In genomic region chr3:138800248-138800647, GRCh38 we compare ENCODE assay signal across 17 cellular contexts. TPM values are rescaled to one million over a fixed set of nuclear protein-coding genes. Genes with fewer than 3 reads are reported as not detected.
A peak's percentile ranks its signal among the peaks of the same experiment; 100 is the strongest.
DNase-seq lines count a peak whose midpoint lies in the region; ATAC-seq and TF ChIP-seq lines count a peak whose summit lies in the region.
"Had no signal": no experiment of that assay in that cellular context is flagged by ENCODE, and none has a peak within 500 bp of the region (broad histone marks: within the 10 kb centered on the region; RNA-seq: fewer than 3 reads in every experiment).

No MANE protein-coding gene starts in this region.

- peaks cover 45% of the 10 kb centered on the region for H3K4me1 Mint-ChIP-seq in CD4-positive, alpha-beta T cell (ENCODE audit: low read depth)

- H3K4me3 ChIP-seq in gastroesophageal sphincter (no peak overlapping the region), neutrophil (ENCODE audit: low read depth in 1 of 2, low read length in 1 of 2) (no peak overlapping the region)
- H3K4me3 ChIP-seq: A549, HAP-1 had no signal

- intact Hi-C loops in CD4-positive, alpha-beta T cell (cut with DNase I, micrococcal nuclease), result no loop called here

- no peak overlapping the region for H3K27ac ChIP-seq in CD4-positive, alpha-beta T cell (ENCODE audit: low read depth, low read length)
- H3K27ac ChIP-seq in gastroesophageal sphincter (peak overlapping the region; percentile 26 to 79 (median 62)), neutrophil (peak overlapping the region; percentile 35)
- H3K27ac ChIP-seq: A549, C4-2B had no signal

- no peaks in the 10 kb centered on the region for H3K27me3 ChIP-seq in CD4-positive, alpha-beta T cell (ENCODE audit: control insufficient read depth, insufficient read depth, low read length)
- H3K27me3 ChIP-seq in gastroesophageal sphincter (no peaks in the 10 kb centered on the region), neutrophil (no peaks in the 10 kb centered on the region)
- H3K27me3 ChIP-seq: BE2C had no signal

- no peak for DNase-seq in CD4-positive, alpha-beta T cell
- DNase-seq in MV-4-11 (lab: John Stamatoyannopoulos, UW), result peak; percentile 26
- no peak for DNase-seq in GM10266 (ENCODE audit: extremely low spot score)
- no peak for DNase-seq in iPS-NIHi7 (ENCODE audit: extremely low spot score)
- DNase-seq: BE2C; CD8-positive, alpha-beta T cell; COR-L47; DMS153; DMS79 treated with DMSO at 0.1 percent for 48 hours; EL had no signal

- CTCF ChIA-PET in CD4-positive, alpha-beta T cell (lab: Charles Lee), result no interaction called here

- no peaks in the 10 kb centered on the region for H3K9me3 ChIP-seq in CD4-positive, alpha-beta T cell (ENCODE audit: control insufficient read depth, low read length)
- no peaks in the 10 kb centered on the region for H3K9me3 ChIP-seq in gastroesophageal sphincter
- no peaks in the 10 kb centered on the region for H3K9me3 ChIP-seq in neutrophil
- H3K9me3 ChIP-seq: A549, BE2C, HAP-1 had no signal

- no peak for TF ChIP-seq EP300 in gastroesophageal sphincter (IDR thresholded peaks at IDR 0.05)

- H3K27ac Mint-ChIP-seq in CD4-positive, alpha-beta T cell, result peak overlapping the region; percentile 1
- H3K27ac Mint-ChIP-seq: CD8-positive, alpha-beta T cell had no signal

- POLR2A ChIA-PET in CD4-positive, alpha-beta T cell (lab: Charles Lee), result no interaction called here

- no peak for ATAC-seq in CD4-positive, alpha-beta T cell (ENCODE audit: poor library complexity)
- ATAC-seq in gastroesophageal sphincter (peak; percentile 19), GM19351 (IDR thresholded peaks at IDR 0.05; ENCODE audit: unreplicated experiment) (no peak)
- ATAC-seq: A549; CD8-positive, alpha-beta T cell; HepG2 had no signal

- H3K36me3 ChIP-seq in gastroesophageal sphincter, result no peaks in the 10 kb centered on the region
- no peaks in the 10 kb centered on the region for H3K36me3 ChIP-seq in neutrophil
- H3K36me3 ChIP-seq: BE2C, HAP-1 had no signal

- 86% methylated on average over 2 of the region's 2 CpGs; no CpG with 5 or more reads in 1 of the 2 donors for WGBS in gastroesophageal sphincter (ENCODE audit: low coverage in 1 of 2), 2 donors

- H3K4me3 Mint-ChIP-seq in CD4-positive, alpha-beta T cell, result no peak overlapping the region
- H3K4me3 Mint-ChIP-seq: CD8-positive, alpha-beta T cell had no signal

- TF ChIP-seq POLR2A in gastroesophageal sphincter (IDR thresholded peaks at IDR 0.05), result no peak

- H3K27me3 Mint-ChIP-seq in CD4-positive, alpha-beta T cell, result no peaks in the 10 kb centered on the region

- TF ChIP-seq CTCF in CD4-positive, alpha-beta T cell (IDR thresholded peaks at IDR 0.05), result no peak
- TF ChIP-seq CTCF in gastroesophageal sphincter (IDR thresholded peaks at IDR 0.05) (no peak), neutrophil (IDR thresholded peaks at IDR 0.05) (no peak), GM10266 (IDR thresholded peaks at IDR 0.05; ENCODE audit: control insufficient read depth, insufficient read depth, low read depth, missing control alignments) (no peak)

- H3K9me3 Mint-ChIP-seq in CD4-positive, alpha-beta T cell, result no peaks in the 10 kb centered on the region
- H3K9me3 Mint-ChIP-seq: CD8-positive, alpha-beta T cell had no signal

- peaks cover 25% of the 10 kb centered on the region for H3K36me3 Mint-ChIP-seq in CD4-positive, alpha-beta T cell (ENCODE audit: low read depth)

- H3K4me1 ChIP-seq in gastroesophageal sphincter (peaks cover 0 to 34% (median 0%) of the 10 kb centered on the region in 3 donors), neutrophil (ENCODE audit: control insufficient read depth in 1 of 2, insufficient read depth in 1 of 2, low read depth in 1 of 2, low read length in 1 of 2) (peaks cover 0 to 3% of the 10 kb centered on the region in 2 experiments)
- H3K4me1 ChIP-seq: A549, BE2C had no signal

RNA-seq across cellular contexts. Expression of gene PIK3CB, which starts 34.5 kb away (rescaled TPM):
- 10 to 100 TPM; 23.0 to 26.4 TPM for total RNA-seq in CD4-positive, alpha-beta T cell
- total RNA-seq in gastroesophageal sphincter, result 10 to 100 TPM; 20.3 to 46.4 (median 37.3) TPM
